ENCODE assay signal across 11 cellular contexts in the genomic region with DNA sequence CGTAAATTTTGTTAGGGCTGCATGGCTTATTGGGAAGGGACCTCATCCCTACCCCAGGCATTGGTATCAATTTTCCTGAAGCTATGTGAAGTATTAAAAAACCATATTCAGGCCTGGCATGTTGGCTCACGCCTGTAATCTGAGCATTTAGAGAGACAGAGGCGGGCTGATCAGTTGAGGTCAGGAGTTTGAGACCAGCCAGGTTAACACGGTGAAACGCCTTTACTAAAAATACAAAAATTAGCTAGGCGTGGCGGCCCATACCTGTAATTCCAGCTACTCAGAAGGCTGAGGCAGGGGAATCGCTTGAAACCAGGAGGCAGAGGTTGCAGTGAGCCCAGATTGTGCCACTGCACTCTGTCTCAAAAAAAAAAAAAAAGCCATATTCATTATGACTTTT. TPM values are rescaled to one million over a fixed set of nuclear protein-coding genes. Genes with fewer than 3 reads are reported as not detected.
DNase-seq lines count a peak whose midpoint lies in the region; ATAC-seq and TF ChIP-seq lines count a peak whose summit lies in the region.
"Had no signal": no experiment of that assay in that cellular context is flagged by ENCODE, and none has a peak within 500 bp of the region (broad histone marks: within the 10 kb centered on the region; RNA-seq: fewer than 3 reads in every experiment).

No MANE protein-coding gene starts in this region.

- peaks cover 4% of the 10 kb centered on the region for H3K27me3 Mint-ChIP-seq in CD4-positive, CD25-positive, alpha-beta regulatory T cell

- TF ChIP-seq CTCF in HEK293 (tag by site-specific recombination; IDR thresholded peaks at IDR 0.05) (no peak), astrocyte of the cerebellum (IDR thresholded peaks at IDR 0.05; ENCODE audit: low read depth, low read length, missing control alignments) (no peak), stomach (IDR thresholded peaks at IDR 0.05) (no peak)

- H3K4ac ChIP-seq in mesendoderm (ENCODE audit: low read depth, low read length) = no peak overlapping the region

- H3K9me3 ChIP-seq in CD4-positive, CD25-positive, alpha-beta regulatory T cell (ENCODE audit: control insufficient read depth in 2 of 2, low read length in 2 of 2) = no peaks in the 10 kb centered on the region
- H3K9me3 ChIP-seq in HEK293 (ENCODE audit: control insufficient read depth, insufficient read depth, low read depth, low read length) (no peaks in the 10 kb centered on the region), stomach (no peaks in the 10 kb centered on the region)
- H3K9me3 ChIP-seq: upper lobe of right lung had no signal

- H3K36me3 Mint-ChIP-seq in CD4-positive, CD25-positive, alpha-beta regulatory T cell = peaks cover 3% of the 10 kb centered on the region

- POLR2A ChIA-PET in HEK293 (lab: Yijun Ruan, JAX) = interaction anchor here (0.6 to 1.5 kb wide), 4 partner anchors 8 to 198 kb away, joined by 3 to 7 read pairs (median 4); partner anchors contain the start of genes ANKRD16, FBH1 and TASOR2

- H3K27ac Mint-ChIP-seq in CD4-positive, CD25-positive, alpha-beta regulatory T cell = peak overlapping the region in 1 of 3 donors; percentile 88

- no peaks in the 10 kb centered on the region for H3K27me3 ChIP-seq in CD4-positive, CD25-positive, alpha-beta regulatory T cell (ENCODE audit: control insufficient read depth, insufficient read depth, low read length)
- H3K27me3 ChIP-seq in mesendoderm (ENCODE audit: insufficient read depth, low read length, poor library complexity) (no peaks in the 10 kb centered on the region), stomach (no peaks in the 10 kb centered on the region)
- H3K27me3 ChIP-seq: upper lobe of right lung had no signal

- no peak overlapping the region for H3K27ac ChIP-seq in CD4-positive, CD25-positive, alpha-beta regulatory T cell (ENCODE audit: insufficient read depth, low read length, poor library complexity, severe bottlenecking)
- H3K27ac ChIP-seq in HEK293 (ENCODE audit: extremely low read depth, low read depth, low read length) = peak overlapping the region; percentile 80; the same call in 1 of the 2 replicates
- no peak overlapping the region for H3K27ac ChIP-seq in mesendoderm (ENCODE audit: low read depth, low read length)
- H3K27ac ChIP-seq in stomach = no peak overlapping the region
- H3K27ac ChIP-seq: PC-9, upper lobe of right lung had no signal

- no peak overlapping the region for H4K8ac ChIP-seq in mesendoderm (ENCODE audit: low read depth, low read length)

- peak overlapping the region; percentile 31 to 82 (median 71) for H3K4me3 Mint-ChIP-seq in CD4-positive, CD25-positive, alpha-beta regulatory T cell

- TF ChIP-seq POLR2A in stomach (IDR thresholded peaks at IDR 0.05) (no peak), erythroblast (IDR thresholded peaks at IDR 0.05; ENCODE audit: low read length) (no peak)

- H3K4me1 ChIP-seq in CD4-positive, CD25-positive, alpha-beta regulatory T cell (ENCODE audit: control insufficient read depth, insufficient read depth, low read length, poor library complexity, severe bottlenecking) = peaks cover 33% of the 10 kb centered on the region
- H3K4me1 ChIP-seq in HEK293 (ENCODE audit: control insufficient read depth, insufficient read depth, low read length) (peaks cover 31% of the 10 kb centered on the region), mesendoderm (ENCODE audit: control insufficient read depth, low read depth, low read length) (peaks cover 3% of the 10 kb centered on the region), stomach (peaks cover 20 to 69% (median 40%) of the 10 kb centered on the region in 4 donors)

- no peaks in the 10 kb centered on the region for H3K36me3 ChIP-seq in CD4-positive, CD25-positive, alpha-beta regulatory T cell (ENCODE audit: control insufficient read depth, insufficient read depth, low read length)
- H3K36me3 ChIP-seq in HEK293 (ENCODE audit: control insufficient read depth in 2 of 2, insufficient read depth in 1 of 2, low read length in 2 of 2) (no peaks in the 10 kb centered on the region; a peak in 1 of 3 replicates), mesendoderm (ENCODE audit: control insufficient read depth, insufficient read depth, low read length) (no peaks in the 10 kb centered on the region), stomach (no peaks in the 10 kb centered on the region)
- H3K36me3 ChIP-seq: upper lobe of right lung had no signal

- no peak overlapping the region for H3K4me2 ChIP-seq in mesendoderm (ENCODE audit: low read length)
- H3K4me2 ChIP-seq: PC-9 had no signal

- ATAC-seq in CD4-positive, CD25-positive, alpha-beta regulatory T cell (ENCODE audit: low read depth in 2 of 2) = no peak
- ATAC-seq in HG03520 (IDR thresholded peaks at IDR 0.05; ENCODE audit: unreplicated experiment) = no peak

- no peak overlapping the region for H2BK5ac ChIP-seq in mesendoderm (ENCODE audit: low read length)

- CTCF ChIA-PET in HEK293 (lab: Yijun Ruan, JAX) = interaction anchor here (0.6 to 0.9 kb wide), 4 partner anchors 31 to 710 kb away, joined by 3 to 6 read pairs (median 4); no protein-coding TSS in a partner anchor

- no peak overlapping the region for H3K23ac ChIP-seq in mesendoderm (ENCODE audit: low read length)

- H2BK15ac ChIP-seq in mesendoderm (replicated peaks; ENCODE audit: low read depth) = no peak overlapping the region

- H2AK5ac ChIP-seq in mesendoderm (ENCODE audit: low read length) = no peak overlapping the region

- WGBS in mesendoderm (ENCODE audit: extremely low coverage, insufficient coverage, low lambda C conversion rate) = no CpG with 5 or more reads among the region's 8 CpGs
- 72 to 85% (median 74%) methylated on average over 8 of the region's 8 CpGs for WGBS in stomach, 5 donors

- no peak for TF ChIP-seq EP300 in stomach (IDR thresholded peaks at IDR 0.05)

- H3K9me3 Mint-ChIP-seq in CD4-positive, CD25-positive, alpha-beta regulatory T cell = no peaks in the 10 kb centered on the region

- peak overlapping the region; percentile 63 for H3K4me3 ChIP-seq in CD4-positive, CD25-positive, alpha-beta regulatory T cell (ENCODE audit: low read depth, low read length)
- H3K4me3 ChIP-seq in HEK293 (ENCODE audit: low read depth, low read length) (no peak overlapping the region), astrocyte of the cerebellum (ENCODE audit: low read depth, low read length) (peak overlapping the region; percentile 59), mesendoderm (ENCODE audit: low read length) (no peak overlapping the region), stomach (peak overlapping the region in 1 of 4 donors; percentile 56)
- H3K4me3 ChIP-seq: PC-9 had no signal

- intact Hi-C loops in stomach (cut with DNase I; ENCODE audit: low total_unique reads) = no loop called here

- H3K18ac ChIP-seq in mesendoderm (ENCODE audit: low read length) = peak overlapping the region; percentile 60

- peak overlapping the region; percentile 23 for H3K9ac ChIP-seq in mesendoderm (ENCODE audit: low read length)

- H3K79me2 ChIP-seq in mesendoderm (ENCODE audit: control insufficient read depth, insufficient read depth, low read length) = peaks cover 61% of the 10 kb centered on the region

- no peak for DNase-seq in CD4-positive, CD25-positive, alpha-beta regulatory T cell
- no peak for DNase-seq in astrocyte of the cerebellum (ENCODE audit: low read depth)
- DNase-seq in mesendoderm = no peak
- no peak for DNase-seq in hepatic stellate cell (ENCODE audit: low spot score)
- no peak for DNase-seq in stomach
- DNase-seq in erythroblast (lab: John Stamatoyannopoulos, UW) = no peak
- DNase-seq: stimulated activated CD4-positive, alpha-beta T cell treated with anti-CD3 and anti-CD28 coated beads, Interleukin-4, amount 100 ng/mL, for 24 hours; upper lobe of right lung had no signal

- H4K5ac ChIP-seq in mesendoderm (ENCODE audit: low read length) = no peak overlapping the region

- peak overlapping the region; percentile 31 for H3K56ac ChIP-seq in mesendoderm (ENCODE audit: low read length)

- H3K4me1 Mint-ChIP-seq in CD4-positive, CD25-positive, alpha-beta regulatory T cell = peaks cover 54 to 86% (median 69%) of the 10 kb centered on the region in 4 donors

- H2BK120ac ChIP-seq in mesendoderm (ENCODE audit: low read depth, low read length) = peak overlapping the region; percentile 36

- in situ Hi-C loops in astrocyte of the cerebellum (cut with HindIII; ENCODE audit: low sequenced_read_pairs) = loop anchor here (5.0 kb wide), 1 partner anchor 71 kb away; no protein-coding TSS in a partner anchor

- H3K79me1 ChIP-seq in mesendoderm (ENCODE audit: low read length) = peaks cover 4% of the 10 kb centered on the region

TF ChIP-seq in HEK293, 187 proteins besides CTCF, POLR2A, EP300 and RAD21:
- 0 out of 2 replicates have a peak, but pooled peaks have one; percentile 3 for TF ChIP-seq ZNF501 (tag by site-specific recombination; IDR thresholded peaks at IDR 0.05)
- no peak for TF ChIP-seq WT1 (tag by site-specific recombination; IDR thresholded peaks at IDR 0.05)
- TF ChIP-seq ZNF223 (tag by site-specific recombination; IDR thresholded peaks at IDR 0.05) = no peak
- TF ChIP-seq MYNN (tag by site-specific recombination; IDR thresholded peaks at IDR 0.05; ENCODE audit: borderline replicate concordance) = no peak
- TF ChIP-seq ZNF10 (tag by site-specific recombination; IDR thresholded peaks at IDR 0.05) = 0 out of 2 replicates have a peak, but pooled peaks have one; percentile 47

RNA-seq across cellular contexts. Expression of gene TASOR2, which starts 7.1 kb away (rescaled TPM):
- 75.9 TPM for total RNA-seq in CD4-positive, CD25-positive, alpha-beta regulatory T cell
- 10 to 100 TPM in 2 of 4 donors, 1 to 10 TPM in 2; 6.7 to 13.6 (median 10.2) TPM for polyA plus RNA-seq in CD4-positive, CD25-positive, alpha-beta regulatory T cell
- 31.4 TPM for polyA plus RNA-seq in mesendoderm (2013, experiment 1 of 2)
- 32.2 TPM for polyA plus RNA-seq in mesendoderm (2013, experiment 2 of 2)
- total RNA-seq in stomach = 100 to 1,000 TPM in 2 of 5 donors, 10 to 100 TPM in 3; 14.5 to 362 (median 88.4) TPM
- polyA plus RNA-seq in stomach = 1 to 10 TPM; 6.0 to 8.2 (median 6.0) TPM

RNA-seq across cellular contexts. Expression of gene ASB13, which starts 25.4 kb away (rescaled TPM):
- 2.9 TPM for total RNA-seq in CD4-positive, CD25-positive, alpha-beta regulatory T cell
- polyA plus RNA-seq in CD4-positive, CD25-positive, alpha-beta regulatory T cell = 10 to 100 TPM in 3 of 4 donors, 1 to 10 TPM in 1; 4.4 to 16.0 (median 14.2) TPM
- 4.8 TPM for polyA plus RNA-seq in mesendoderm (2013, experiment 1 of 2)
- 4.4 TPM for polyA plus RNA-seq in mesendoderm (2013, experiment 2 of 2)
- total RNA-seq in stomach = 10 to 100 TPM in 4 of 5 donors, under 1 TPM in 1; 0.89 to 15.6 (median 14.1) TPM
- 10 to 100 TPM; 21.2 to 27.5 (median 25.1) TPM for polyA plus RNA-seq in stomach

Comparison
In these comparisons a context has a peak if more than half of its experiments do, and no peak if none do; other contexts are left out.
1. H3K4me3 ChIP-seq: peak in CD4-positive, CD25-positive, alpha-beta regulatory T cell (single experiment) and astrocyte of the cerebellum (single experiment); none in HEK293 (single experiment) and mesendoderm (single experiment).